Comparison of ENCODE assay signal across 8 cellular contexts in genomic region chr3:17257269-17257668, GRCh38.
"Had no signal": no experiment of that assay in that cellular context is flagged by ENCODE, and none has a peak within 500 bp of the region (broad histone marks: within the 10 kb centered on the region; RNA-seq: fewer than 3 reads in every experiment).

No MANE protein-coding gene starts in this region.

- H3K4me3 Mint-ChIP-seq: HFFc6, IgD-negative memory B cell had no signal

- H3K27ac ChIP-seq: HL-60 had no signal

- H3K4me3 ChIP-seq: HAP-1 had no signal

- H3K9me3 ChIP-seq: HAP-1 had no signal

- H3K27me3 Mint-ChIP-seq: IgD-negative memory B cell had no signal

- H3K36me3 ChIP-seq: HAP-1 had no signal

- FAIRE-seq: HepG2 had no signal

- H3K27ac Mint-ChIP-seq: HFFc6, IgD-negative memory B cell had no signal

- H3K4me1 Mint-ChIP-seq: IgD-negative memory B cell had no signal

- DNase-seq: GOT3, H7, HFFc6 had no signal

- ATAC-seq: HCT116, HepG2 had no signal
